ENCODE assay signal across 11 cellular contexts in genomic region chr9:6218099-6218502, GRCh38. TPM values are rescaled to one million over a fixed set of nuclear protein-coding genes. Genes with fewer than 3 reads are reported as not detected.
DNase-seq lines count a peak whose midpoint lies in the region; ATAC-seq, FAIRE-seq and TF ChIP-seq lines count a peak whose summit lies in the region.
"Had no signal": no experiment of that assay in that cellular context is flagged by ENCODE, and none has a peak within 500 bp of the region (broad histone marks: within the 10 kb centered on the region; RNA-seq: fewer than 3 reads in every experiment).

No MANE protein-coding gene starts in this region.

- SMC1A ChIA-PET in GM12878 (lab: Charles Lee; ENCODE audit: uncharacterized antibody, unreplicated experiment), result no interaction called here

- TF ChIP-seq RAD21 in GM12878 (IDR thresholded peaks at IDR 0.05; ENCODE audit: insufficient read depth, low read depth, low read length), result no peak

- no peak overlapping the region for H3K9ac ChIP-seq in GM12878 (ENCODE audit: control insufficient read depth, insufficient read depth, low read length)
- H3K9ac ChIP-seq: BLaER1 had no signal

- H4K20me1 ChIP-seq in GM12878 (ENCODE audit: control insufficient read depth, insufficient read depth), result no peaks in the 10 kb centered on the region
- H4K20me1 ChIP-seq: BLaER1 had no signal

- H3K9me3 ChIP-seq in GM12878 (replicated peaks; ENCODE audit: control insufficient read depth, insufficient read depth, low read length) (no peaks in the 10 kb centered on the region), heart left ventricle (no peaks in the 10 kb centered on the region), psoas muscle (no peaks in the 10 kb centered on the region)
- H3K9me3 ChIP-seq: BLaER1 had no signal

- in situ Hi-C loops in GM12878 (cut with MboI) (no loop called here), G401 (cut with HindIII; ENCODE audit: low sequenced_read_pairs) (no loop called here)

- no peak overlapping the region for H2AFZ ChIP-seq in GM12878 (ENCODE audit: control insufficient read depth, low read depth, low read length)

- ATAC-seq in GM12878, result no peak
- ATAC-seq in heart left ventricle, result peak in 3 of 4 donors; percentile 32 to 62 (median 56)
- peak in 1 of 4 donors; percentile 42 for ATAC-seq in psoas muscle
- no peak for ATAC-seq in GM21619 (IDR thresholded peaks at IDR 0.05; ENCODE audit: unreplicated experiment)
- ATAC-seq: left colon had no signal

- no peaks in the 10 kb centered on the region for H3K36me3 ChIP-seq in GM12878 (ENCODE audit: control insufficient read depth in 2 of 2, insufficient read depth in 2 of 2, low read length in 1 of 2)
- no peaks in the 10 kb centered on the region for H3K36me3 ChIP-seq in heart left ventricle
- no peaks in the 10 kb centered on the region for H3K36me3 ChIP-seq in psoas muscle (ENCODE audit: insufficient read depth in 1 of 2, low read depth in 1 of 2)
- H3K36me3 ChIP-seq: BLaER1 had no signal

- peak; percentile 44 for FAIRE-seq in GM12878 (lab: Jason Lieb, UNC)

- TF ChIP-seq EP300 in GM12878 (IDR thresholded peaks at IDR 0.05; ENCODE audit: borderline replicate concordance in 1 of 2, control insufficient read depth in 1 of 2, low read depth in 2 of 2, low read length in 2 of 2), result no peak

- H3K27me3 ChIP-seq in GM12878 (replicated peaks in 1 of 2; ENCODE audit: control insufficient read depth in 2 of 2, insufficient read depth in 2 of 2, low read length in 1 of 2) (no peaks in the 10 kb centered on the region), heart left ventricle (no peaks in the 10 kb centered on the region), psoas muscle (ENCODE audit: insufficient read depth in 3 of 3, low read length in 2 of 3) (no peaks in the 10 kb centered on the region)
- H3K27me3 ChIP-seq: BLaER1 had no signal

- CTCF ChIA-PET in GM12878 (lab: Yijun Ruan, JAX), result interaction anchor here (0.6 kb wide), 1 partner anchor 135 kb away, joined by 3 read pairs; no protein-coding TSS in a partner anchor

- WGBS in GM12878 (ENCODE audit: insufficient coverage, insufficient replicate concordance, low lambda C conversion rate, missing lambda C conversion rate), result 63% methylated on average over 3 of the region's 3 CpGs
- 24 to 44% (median 40%) methylated on average over 3 of the region's 3 CpGs for WGBS in heart left ventricle, 4 donors
- WGBS in psoas muscle, 3 donors, result 4 to 11% (median 6%) methylated on average over 3 of the region's 3 CpGs

- no TSS peak for BruUV-seq in GM12878 (replicated peaks; lab: Mats Ljungman, UMichigan)

- no peak for TF ChIP-seq CTCF in GM12878 (IDR thresholded peaks at IDR 0.05 in 2 of 3, conservative IDR thresholded peaks at IDR 0.05 in 1 of 3; ENCODE audit: control insufficient read depth in 2 of 3, extremely low read depth in 1 of 3, insufficient read depth in 1 of 3, low read depth in 3 of 3, low read length in 3 of 3)
- no peak for TF ChIP-seq CTCF in heart left ventricle (IDR thresholded peaks at IDR 0.05)
- no peak for TF ChIP-seq CTCF in psoas muscle (IDR thresholded peaks at IDR 0.05)

- TF ChIP-seq POLR2A in GM12878 (IDR thresholded peaks at IDR 0.05; ENCODE audit: low read depth, low read length) (no peak), heart left ventricle (IDR thresholded peaks at IDR 0.05) (no peak)

- H3K4me2 ChIP-seq in GM12878 (ENCODE audit: control insufficient read depth, insufficient read depth), result no peak overlapping the region
- H3K4me2 ChIP-seq: BLaER1 had no signal

- no peak overlapping the region for H3K27ac ChIP-seq in GM12878 (ENCODE audit: control insufficient read depth, insufficient read depth)
- peak overlapping the region; percentile 45 to 88 (median 72) for H3K27ac ChIP-seq in heart left ventricle
- peak overlapping the region; percentile 28 for H3K27ac ChIP-seq in psoas muscle
- H3K27ac ChIP-seq: BLaER1 had no signal

- RAD21 ChIA-PET in GM12878 (lab: Charles Lee; ENCODE audit: unreplicated experiment), result interaction anchor here (1.0 kb wide), 1 partner anchor 88 kb away, joined by 3 read pairs; no protein-coding TSS in a partner anchor

- no peaks in the 10 kb centered on the region for H3K79me2 ChIP-seq in GM12878 (ENCODE audit: control insufficient read depth, insufficient read depth, low read length)

- intact Hi-C loops in GM12878 (cut with micrococcal nuclease; ENCODE audit: unreplicated experiment), result no loop called here
- intact Hi-C loops in heart left ventricle (cut with DNase I), result loop anchor here in 1 of 10 donors (5.0 kb wide), 1 partner anchor 54 kb away; no protein-coding TSS in a partner anchor
- intact Hi-C loops in psoas muscle (cut with DNase I), result no loop called here

- H3K4me1 ChIP-seq in GM12878 (ENCODE audit: control insufficient read depth, insufficient read depth, low read length) (no peaks in the 10 kb centered on the region), heart left ventricle (peaks cover 0 to 48% (median 5%) of the 10 kb centered on the region in 12 donors), psoas muscle (no peaks in the 10 kb centered on the region)
- H3K4me1 ChIP-seq: BLaER1 had no signal

- DNase-seq in COLO829 (ENCODE audit: low spot score) (peak; percentile 19), GM12878 (ENCODE audit: low read depth, low spot score) (no peak), heart left ventricle (peak in 1 of 5 donors; percentile 21), psoas muscle (no peak), SW 1271 (lab: John Stamatoyannopoulos, UW) (no peak), G401 (ENCODE audit: low spot score) (no peak)
- no peak for DNase-seq in stimulated activated CD4-positive, alpha-beta T cell treated with anti-CD3 and anti-CD28 coated beads, Interleukin-2, amount 100 ng/mL, for 48 hours
- DNase-seq: left colon, NCI-H1092 treated with DMSO at 0.1 percent for 48 hours had no signal

- POLR2A ChIA-PET in GM12878 (lab: Charles Lee), result interaction anchor here (0.6 kb wide), 1 partner anchor 969 kb away, joined by 4 read pairs; no protein-coding TSS in a partner anchor

- H3K4me3 ChIP-seq in GM12878 (no peak overlapping the region), heart left ventricle (peak overlapping the region in 10 of 12 donors; percentile 20 to 63 (median 50)), psoas muscle (peak overlapping the region; percentile 37)
- H3K4me3 ChIP-seq: BLaER1 had no signal

TF ChIP-seq in GM12878, 131 proteins besides CTCF, POLR2A, EP300 and RAD21 (continues in another document):
- no peak for TF ChIP-seq SMARCA5 (IDR thresholded peaks at IDR 0.05)
- no peak for TF ChIP-seq YBX1 (IDR thresholded peaks at IDR 0.05)
- TF ChIP-seq CHD2 (IDR thresholded peaks at IDR 0.05; ENCODE audit: borderline replicate concordance, low read depth, low read length), result no peak
- no peak for TF ChIP-seq STAT1 (conservative IDR thresholded peaks at IDR 0.05)
- TF ChIP-seq ZNF274 (IDR thresholded peaks at IDR 0.05; ENCODE audit: insufficient read depth, insufficient read length), result no peak
- TF ChIP-seq EED (IDR thresholded peaks at IDR 0.05; ENCODE audit: low read depth), result no peak
- TF ChIP-seq ZNF687 (IDR thresholded peaks at IDR 0.05), result no peak
- no peak for TF ChIP-seq HDAC6 (IDR thresholded peaks at IDR 0.05; ENCODE audit: unreplicated experiment)

RNA-seq across cellular contexts. Expression of gene IL33, which starts 2.5 kb away (rescaled TPM):
- not detected in 2 replicates for total RNA-seq in GM12878 (2013; cell fraction: nucleolus; rRNA removed)
- total RNA-seq in GM12878 (2014; rRNA removed) (not detected in 2 replicates), GM12878 (2014; rRNA removed; fragmentation: Illumina TruSeq; extraction: Trizol) (not detected in 2 replicates), GM12878 (2021) (not detected in 2 replicates), heart left ventricle (10 to 100 TPM in 6 of 9 donors, 1 to 10 TPM in 3; 6.6 to 36.5 (median 12.7) TPM), psoas muscle (10 to 100 TPM in 1 of 4 donors, 1 to 10 TPM in 3; 4.0 to 11.5 (median 7.1) TPM)
- polyA plus RNA-seq in GM12878 (2011; ENCODE audit: low read depth), result not detected
- polyA plus RNA-seq in GM12878 (2011; rRNA removed) (0.03 TPM in 1 of 2 replicates, not detected in the other), GM12878 (2014; fragmentation: Illumina TruSeq; extraction: Trizol) (not detected in 2 replicates), GM12878 (2014; fragmentation: Nextera tagmentation; extraction: Ambion mirVana) (not detected), GM12878 (2014; rRNA removed) (not detected in 2 replicates), GM12878 (2016; fragmentation: Nextera tagmentation; extraction: Ambion mirVana) (not detected), heart left ventricle (10 to 100 TPM; 12.4 to 14.0 TPM), psoas muscle (1 to 10 TPM; 2.0 to 2.8 (median 2.6) TPM)
- not detected in 2 replicates for polyA plus RNA-seq in GM12878 (2011; cell fraction: cytosol; rRNA removed)
- not detected in 2 replicates for polyA plus RNA-seq in GM12878 (2011; cell fraction: nucleus; rRNA removed)
- not detected in 2 replicates for polyA plus RNA-seq in GM12878 (2012)
- polyA minus RNA-seq in GM12878 (2011; rRNA and poly(A)+ RNA removed), result not detected in 2 replicates
- not detected in 2 replicates for polyA minus RNA-seq in GM12878 (2011; cell fraction: cytosol; rRNA and poly(A)+ RNA removed)
- not detected in 2 replicates for polyA minus RNA-seq in GM12878 (2011; cell fraction: nucleus; rRNA and poly(A)+ RNA removed)
- total RNA-seq in G401 (2014; rRNA removed; shearing (Covaris generic)), result not detected in 2 replicates

Comparison
In these comparisons a context has a peak if more than half of its experiments do, and no peak if none do; other contexts are left out.
1. ATAC-seq: peak in heart left ventricle (3 of 4); none in GM12878 (single experiment) and GM21619 (single experiment).